13 cellular contexts compared by ENCODE assay signal in the genomic region with DNA sequence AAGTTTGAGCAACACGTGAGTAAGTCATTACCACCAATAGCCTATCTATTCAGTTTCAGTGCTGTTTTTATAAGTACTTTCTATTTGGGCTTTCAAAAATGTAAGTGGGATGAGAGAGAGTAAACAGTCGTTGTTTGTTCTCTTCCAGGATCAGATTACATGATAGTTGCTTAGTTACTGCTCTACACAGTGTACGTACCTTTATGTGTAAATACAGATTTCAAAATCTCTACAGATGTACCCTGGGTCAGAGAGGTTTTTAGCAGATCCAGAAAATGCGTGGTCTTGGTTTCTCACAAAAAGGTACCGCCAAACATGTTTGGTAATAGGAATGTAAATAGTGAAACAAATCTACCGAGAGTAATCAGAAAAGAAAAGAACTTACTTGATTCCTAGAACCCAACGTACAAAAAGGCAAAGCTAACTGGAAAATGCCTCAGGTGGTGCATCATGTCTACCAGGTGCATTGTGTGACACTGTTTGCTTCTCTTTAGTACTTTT.
DNase-seq lines count a peak whose midpoint lies in the region; FAIRE-seq and TF ChIP-seq lines count a peak whose summit lies in the region.
"Had no signal": no experiment of that assay in that cellular context is flagged by ENCODE, and none has a peak within 500 bp of the region (broad histone marks: within the 10 kb centered on the region; RNA-seq: fewer than 3 reads in every experiment).

No MANE protein-coding gene starts in this region.

- H3K4me3 ChIP-seq in endocrine pancreas (ENCODE audit: control insufficient read depth, insufficient read depth, low read length) (peak overlapping the region; percentile 72), small intestine (ENCODE audit: low read depth in 1 of 2, low read length in 2 of 2) (no peak overlapping the region), A673 (ENCODE audit: low read depth, low read length, poor library complexity, severe bottlenecking) (no peak overlapping the region)
- H3K4me3 ChIP-seq: cardiac muscle cell had no signal

- H3K27me3 Mint-ChIP-seq in T-helper 2 cell treated with Interferon-gamma antibody and Interleukin-4, amounts not matched to agents 5 μg/mL and 100 μg/mL, for 36 hours (ENCODE audit: low read depth): no peaks in the 10 kb centered on the region

- no peaks in the 10 kb centered on the region for H3K27me3 ChIP-seq in endocrine pancreas (ENCODE audit: control insufficient read depth, insufficient read depth, low read length)
- H3K27me3 ChIP-seq in small intestine (ENCODE audit: control insufficient read depth in 2 of 2, insufficient read depth in 2 of 2, low read length in 2 of 2): no peaks in the 10 kb centered on the region
- no peaks in the 10 kb centered on the region for H3K27me3 ChIP-seq in A673 (replicated peaks; ENCODE audit: insufficient read depth, low read depth, low read length, poor library complexity)
- H3K27me3 ChIP-seq: cardiac muscle cell had no signal

- FAIRE-seq in small intestine (lab: Jason Lieb, UNC) (no peak), urothelium cell line (lab: Jason Lieb, UNC) (no peak)

- no peak for TF ChIP-seq CTCF in A673 (conservative IDR thresholded peaks at IDR 0.05; ENCODE audit: low read depth, low read length)

- H3K9me3 Mint-ChIP-seq in T-helper 2 cell treated with Interferon-gamma antibody and Interleukin-4, amounts not matched to agents 5 μg/mL and 100 μg/mL, for 36 hours: no peaks in the 10 kb centered on the region
- H3K9me3 Mint-ChIP-seq: activated T-helper 2 cell treated with anti-CD3 and anti-CD28 coated beads, Interferon-gamma antibody, Interleukin-2, Interleukin-4, amounts not matched to agents 10 μg/mL and 5 μg/mL and 100 μg/mL, durations not matched to agents 14 hours and 24 hours and 36 hours had no signal

- H3K9me3 ChIP-seq in endocrine pancreas (ENCODE audit: control insufficient read depth, low read length) (no peaks in the 10 kb centered on the region), small intestine (ENCODE audit: control insufficient read depth, low read depth) (no peaks in the 10 kb centered on the region), A673 (ENCODE audit: low read depth, low read length, poor library complexity, severe bottlenecking) (no peaks in the 10 kb centered on the region)

- H3K4me3 Mint-ChIP-seq in T-helper 2 cell treated with Interferon-gamma antibody and Interleukin-4, amounts not matched to agents 5 μg/mL and 100 μg/mL, for 36 hours: no peak overlapping the region

- POLR2A ChIA-PET in A673 (lab: Charles Lee; ENCODE audit: low non-redundant PET): no interaction called here

- peaks cover 4% of the 10 kb centered on the region for H3K4me1 Mint-ChIP-seq in T-helper 2 cell treated with Interferon-gamma antibody and Interleukin-4, amounts not matched to agents 5 μg/mL and 100 μg/mL, for 36 hours (ENCODE audit: low read depth)

- H3K36me3 ChIP-seq in endocrine pancreas (ENCODE audit: control insufficient read depth, insufficient read depth, low read length) (no peaks in the 10 kb centered on the region), small intestine (ENCODE audit: control insufficient read depth in 2 of 2, insufficient read depth in 2 of 2, low read length in 2 of 2) (no peaks in the 10 kb centered on the region), A673 (ENCODE audit: insufficient read depth, low read length, poor library complexity, severe bottlenecking) (no peaks in the 10 kb centered on the region)
- H3K36me3 ChIP-seq: cardiac muscle cell had no signal

- CTCF ChIA-PET in A673 (lab: Charles Lee): no interaction called here

- no peaks in the 10 kb centered on the region for H3K36me3 Mint-ChIP-seq in T-helper 2 cell treated with Interferon-gamma antibody and Interleukin-4, amounts not matched to agents 5 μg/mL and 100 μg/mL, for 36 hours (ENCODE audit: low read depth)

- no peak overlapping the region for H3K27ac Mint-ChIP-seq in T-helper 2 cell treated with Interferon-gamma antibody and Interleukin-4, amounts not matched to agents 5 μg/mL and 100 μg/mL, for 36 hours
- H3K27ac Mint-ChIP-seq: activated T-helper 2 cell treated with anti-CD3 and anti-CD28 coated beads, Interferon-gamma antibody, Interleukin-2, Interleukin-4, amounts not matched to agents 10 μg/mL and 5 μg/mL and 100 μg/mL, durations not matched to agents 14 hours and 24 hours and 36 hours had no signal

- H3K9ac ChIP-seq in endocrine pancreas (ENCODE audit: control insufficient read depth, insufficient read depth, low read length): no peak overlapping the region

- no peak overlapping the region for H3K27ac ChIP-seq in small intestine (ENCODE audit: low read depth in 1 of 2, low read length in 1 of 2)
- H3K27ac ChIP-seq in A673 (ENCODE audit: low read depth, low read length, poor library complexity, severe bottlenecking): no peak overlapping the region
- H3K27ac ChIP-seq: cardiac muscle cell had no signal

- intact Hi-C loops in A673 (cut with micrococcal nuclease; ENCODE audit: unreplicated experiment): no loop called here

- no TSS peak for BruUV-seq in A673 (replicated peaks; lab: Mats Ljungman, UMichigan)

- DNase-seq in M059J (ENCODE audit: low read depth) (peak; percentile 71), NCI-H345 (lab: John Stamatoyannopoulos, UW) (peak; percentile 94), small intestine (peak; percentile 35), urothelium cell line (ENCODE audit: low spot score) (no peak), A673 (ENCODE audit: low spot score) (no peak), SKM-1 treated with dmso at 0.1 percent for 144 hours (lab: John Stamatoyannopoulos, UW; ENCODE audit: unreplicated experiment) (no peak)
- DNase-seq in T-helper 2 cell treated with Interferon-gamma antibody and Interleukin-4, amounts not matched to agents 5 μg/mL and 100 μg/mL, for 36 hours (ENCODE audit: low spot score): no peak
- DNase-seq: activated CD4-positive, alpha-beta T cell treated with anti-CD3 and anti-CD28 coated beads for 1 hour; erythroblast; stimulated activated CD4-positive, alpha-beta T cell treated with anti-CD3 and anti-CD28 coated beads, Interleukin-12 subunit alpha, Interleukin-12 subunit beta, amount 100 ng/mL, for 4 hours had no signal

- WGBS in small intestine, 3 donors: 20 to 51% (median 32%) methylated on average over 7 of the region's 7 CpGs

- H3K4me1 ChIP-seq in endocrine pancreas (ENCODE audit: control insufficient read depth, insufficient read depth, low read length) (peaks cover 22% of the 10 kb centered on the region), small intestine (ENCODE audit: control insufficient read depth in 2 of 2, insufficient read depth in 1 of 2, low read depth in 1 of 2, low read length in 1 of 2) (peaks cover 0 to 8% of the 10 kb centered on the region in 2 donors), A673 (ENCODE audit: insufficient read depth, low read length, poor library complexity, severe bottlenecking) (peaks cover 18% of the 10 kb centered on the region)

Comparison
In these comparisons a context has a peak if more than half of its experiments do, and no peak if none do; other contexts are left out.
1. DNase-seq: peak in M059J (single experiment), NCI-H345 (single experiment) and small intestine (single experiment); none in urothelium cell line (single experiment), A673 (single experiment), SKM-1 treated with dmso at 0.1 percent for 144 hours (single experiment) and T-helper 2 cell treated with Interferon-gamma antibody and Interleukin-4, amounts not matched to agents 5 μg/mL and 100 μg/mL, for 36 hours (single experiment).